3 cellular contexts compared by ENCODE assay signal in the genomic region with DNA sequence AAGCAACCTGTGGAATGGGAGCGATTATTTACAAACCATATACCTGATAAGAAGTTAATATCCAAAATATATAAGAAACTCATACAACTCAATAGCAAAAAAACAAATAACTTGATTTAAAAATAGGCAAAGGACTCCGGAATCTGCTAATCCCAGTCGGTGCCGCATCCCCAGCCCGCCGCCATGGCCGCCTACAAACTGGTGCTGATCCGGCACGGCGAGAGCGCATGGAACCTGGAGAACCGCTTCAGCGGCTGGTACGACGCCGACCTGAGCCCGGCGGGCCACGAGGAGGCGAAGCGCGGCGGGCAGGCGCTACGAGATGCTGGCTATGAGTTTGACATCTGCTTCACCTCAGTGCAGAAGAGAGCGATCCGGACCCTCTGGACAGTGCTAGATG. TPM values are rescaled to one million over a fixed set of nuclear protein-coding genes. Genes with fewer than 3 reads are reported as not detected.
"Had no signal": no experiment of that assay in that cellular context is flagged by ENCODE, and none has a peak within 500 bp of the region (broad histone marks: within the 10 kb centered on the region; RNA-seq: fewer than 3 reads in every experiment).

No MANE protein-coding gene starts in this region.

RNA-seq across cellular contexts. Expression of a gene that starts 19.4 kb away (rescaled TPM):
- total RNA-seq: activated CD4-positive, alpha-beta memory T cell treated with anti-CD3 and anti-CD28 coated beads, Interleukin-2, amount 10 ng/mL, durations not matched to agents 7 days and 5 days; activated naive CD8-positive, alpha-beta T cell treated with anti-CD3 and anti-CD28 coated beads, Interleukin-2, amount 10 ng/mL, durations not matched to agents 7 days and 5 days; T-helper 17 cell had no signal
